In the genomic region with DNA sequence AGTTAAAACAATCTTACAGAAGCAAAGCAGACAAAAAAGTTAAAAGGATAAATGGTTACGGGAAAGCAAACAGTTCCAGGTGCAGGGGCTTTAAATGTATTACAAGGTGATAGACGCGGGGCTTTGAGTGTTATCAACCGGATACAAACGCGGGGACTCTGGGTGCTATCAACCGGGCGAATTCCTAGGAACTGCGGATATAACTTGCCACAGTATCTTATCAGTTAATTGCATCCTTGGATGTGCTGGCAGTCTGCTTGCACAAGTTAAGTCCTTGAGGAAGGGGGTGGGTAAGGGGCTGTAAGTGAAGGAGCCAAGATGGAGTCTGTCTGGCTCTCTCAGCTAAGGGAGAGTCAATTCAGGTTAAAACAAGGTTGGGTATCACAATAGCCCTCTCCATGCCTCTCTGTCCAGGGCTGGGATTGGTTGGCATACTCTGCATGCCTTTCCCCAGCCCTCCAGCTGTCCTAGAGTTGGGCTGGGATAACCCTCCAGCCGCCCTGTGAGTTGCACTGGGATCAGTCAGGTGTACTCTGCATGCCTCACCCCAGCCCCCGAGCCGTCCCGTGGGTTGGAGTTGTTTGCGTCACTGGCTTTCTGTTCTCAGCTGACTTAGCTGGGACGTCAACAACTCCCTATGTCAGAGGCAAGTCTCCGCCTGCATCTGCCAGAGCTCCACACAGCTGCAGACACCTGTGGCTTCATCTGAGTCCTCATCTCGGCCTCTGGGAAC, we compare ENCODE assay signal across 1 cellular context.
TF ChIP-seq lines count a peak whose summit lies in the region.

No MANE protein-coding gene starts in this region.

TF ChIP-seq in K562, 482 proteins besides CTCF, POLR2A, EP300 and RAD21 (continued from another document and continues in another):
- TF ChIP-seq, protein P1, sequence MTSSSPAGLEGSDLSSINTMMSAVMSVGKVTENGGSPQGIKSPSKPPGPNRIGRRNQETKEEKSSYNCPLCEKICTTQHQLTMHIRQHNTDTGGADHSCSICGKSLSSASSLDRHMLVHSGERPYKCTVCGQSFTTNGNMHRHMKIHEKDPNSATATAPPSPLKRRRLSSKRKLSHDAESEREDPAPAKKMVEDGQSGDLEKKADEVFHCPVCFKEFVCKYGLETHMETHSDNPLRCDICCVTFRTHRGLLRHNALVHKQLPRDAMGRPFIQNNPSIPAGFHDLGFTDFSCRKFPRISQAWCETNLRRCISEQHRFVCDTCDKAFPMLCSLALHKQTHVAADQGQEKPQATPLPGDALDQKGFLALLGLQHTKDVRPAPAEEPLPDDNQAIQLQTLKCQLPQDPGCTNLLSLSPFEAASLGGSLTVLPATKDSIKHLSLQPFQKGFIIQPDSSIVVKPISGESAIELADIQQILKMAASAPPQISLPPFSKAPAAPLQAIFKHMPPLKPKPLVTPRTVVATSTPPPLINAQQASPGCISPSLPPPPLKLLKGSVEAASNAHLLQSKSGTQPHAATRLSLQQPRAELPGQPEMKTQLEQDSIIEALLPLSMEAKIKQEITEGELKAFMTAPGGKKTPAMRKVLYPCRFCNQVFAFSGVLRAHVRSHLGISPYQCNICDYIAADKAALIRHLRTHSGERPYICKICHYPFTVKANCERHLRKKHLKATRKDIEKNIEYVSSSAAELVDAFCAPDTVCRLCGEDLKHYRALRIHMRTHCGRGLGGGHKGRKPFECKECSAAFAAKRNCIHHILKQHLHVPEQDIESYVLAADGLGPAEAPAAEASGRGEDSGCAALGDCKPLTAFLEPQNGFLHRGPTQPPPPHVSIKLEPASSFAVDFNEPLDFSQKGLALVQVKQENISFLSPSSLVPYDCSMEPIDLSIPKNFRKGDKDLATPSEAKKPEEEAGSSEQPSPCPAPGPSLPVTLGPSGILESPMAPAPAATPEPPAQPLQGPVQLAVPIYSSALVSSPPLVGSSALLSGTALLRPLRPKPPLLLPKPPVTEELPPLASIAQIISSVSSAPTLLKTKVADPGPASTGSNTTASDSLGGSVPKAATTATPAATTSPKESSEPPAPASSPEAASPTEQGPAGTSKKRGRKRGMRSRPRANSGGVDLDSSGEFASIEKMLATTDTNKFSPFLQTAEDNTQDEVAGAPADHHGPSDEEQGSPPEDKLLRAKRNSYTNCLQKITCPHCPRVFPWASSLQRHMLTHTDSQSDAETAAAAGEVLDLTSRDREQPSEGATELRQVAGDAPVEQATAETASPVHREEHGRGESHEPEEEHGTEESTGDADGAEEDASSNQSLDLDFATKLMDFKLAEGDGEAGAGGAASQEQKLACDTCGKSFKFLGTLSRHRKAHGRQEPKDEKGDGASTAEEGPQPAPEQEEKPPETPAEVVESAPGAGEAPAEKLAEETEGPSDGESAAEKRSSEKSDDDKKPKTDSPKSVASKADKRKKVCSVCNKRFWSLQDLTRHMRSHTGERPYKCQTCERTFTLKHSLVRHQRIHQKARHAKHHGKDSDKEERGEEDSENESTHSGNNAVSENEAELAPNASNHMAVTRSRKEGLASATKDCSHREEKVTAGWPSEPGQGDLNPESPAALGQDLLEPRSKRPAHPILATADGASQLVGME (CRISPR knock-in tag; IDR thresholded peaks at IDR 0.05): peak; percentile 100
- peak; percentile 95 for TF ChIP-seq ZNF324 (CRISPR knock-in tag; IDR thresholded peaks at IDR 0.05)
- TF ChIP-seq, protein P2, sequence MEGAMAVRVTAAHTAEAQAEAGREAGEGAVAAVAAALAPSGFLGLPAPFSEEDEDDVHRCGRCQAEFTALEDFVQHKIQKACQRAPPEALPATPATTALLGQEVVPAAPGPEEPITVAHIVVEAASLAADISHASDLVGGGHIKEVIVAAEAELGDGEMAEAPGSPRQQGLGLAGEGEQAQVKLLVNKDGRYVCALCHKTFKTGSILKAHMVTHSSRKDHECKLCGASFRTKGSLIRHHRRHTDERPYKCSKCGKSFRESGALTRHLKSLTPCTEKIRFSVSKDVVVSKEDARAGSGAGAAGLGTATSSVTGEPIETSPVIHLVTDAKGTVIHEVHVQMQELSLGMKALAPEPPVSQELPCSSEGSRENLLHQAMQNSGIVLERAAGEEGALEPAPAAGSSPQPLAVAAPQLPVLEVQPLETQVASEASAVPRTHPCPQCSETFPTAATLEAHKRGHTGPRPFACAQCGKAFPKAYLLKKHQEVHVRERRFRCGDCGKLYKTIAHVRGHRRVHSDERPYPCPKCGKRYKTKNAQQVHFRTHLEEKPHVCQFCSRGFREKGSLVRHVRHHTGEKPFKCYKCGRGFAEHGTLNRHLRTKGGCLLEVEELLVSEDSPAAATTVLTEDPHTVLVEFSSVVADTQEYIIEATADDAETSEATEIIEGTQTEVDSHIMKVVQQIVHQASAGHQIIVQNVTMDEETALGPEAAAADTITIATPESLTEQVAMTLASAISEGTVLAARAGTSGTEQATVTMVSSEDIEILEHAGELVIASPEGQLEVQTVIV (CRISPR knock-in tag; IDR thresholded peaks at IDR 0.05; ENCODE audit: borderline replicate concordance): peak; percentile 93
- peak; percentile 99 for TF ChIP-seq ZNF561 (CRISPR knock-in tag; conservative IDR thresholded peaks at IDR 0.05)
- TF ChIP-seq SMARCE1 (IDR thresholded peaks at IDR 0.05): peak; percentile 86
- no peak for TF ChIP-seq ZFX (CRISPR knock-in tag; IDR thresholded peaks at IDR 0.05)
- TF ChIP-seq EHMT2 (IDR thresholded peaks at IDR 0.05): no peak
- peak; percentile 57 for TF ChIP-seq POLR2AphosphoS5 (IDR thresholded peaks at IDR 0.05; ENCODE audit: control insufficient read depth, insufficient read depth, low read depth, low read length)
- TF ChIP-seq ZNF785 (CRISPR knock-in tag; IDR thresholded peaks at IDR 0.05): peak; percentile 94
- TF ChIP-seq, protein P3, sequence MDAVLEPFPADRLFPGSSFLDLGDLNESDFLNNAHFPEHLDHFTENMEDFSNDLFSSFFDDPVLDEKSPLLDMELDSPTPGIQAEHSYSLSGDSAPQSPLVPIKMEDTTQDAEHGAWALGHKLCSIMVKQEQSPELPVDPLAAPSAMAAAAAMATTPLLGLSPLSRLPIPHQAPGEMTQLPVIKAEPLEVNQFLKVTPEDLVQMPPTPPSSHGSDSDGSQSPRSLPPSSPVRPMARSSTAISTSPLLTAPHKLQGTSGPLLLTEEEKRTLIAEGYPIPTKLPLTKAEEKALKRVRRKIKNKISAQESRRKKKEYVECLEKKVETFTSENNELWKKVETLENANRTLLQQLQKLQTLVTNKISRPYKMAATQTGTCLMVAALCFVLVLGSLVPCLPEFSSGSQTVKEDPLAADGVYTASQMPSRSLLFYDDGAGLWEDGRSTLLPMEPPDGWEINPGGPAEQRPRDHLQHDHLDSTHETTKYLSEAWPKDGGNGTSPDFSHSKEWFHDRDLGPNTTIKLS (IDR thresholded peaks at IDR 0.05; ENCODE audit: borderline replicate concordance, low read depth): peak; percentile 65; the same call in 1 of the 2 replicates
- TF ChIP-seq GTF2F1 (IDR thresholded peaks at IDR 0.05; ENCODE audit: low read depth, low read length): no peak
- TF ChIP-seq, protein P4, sequence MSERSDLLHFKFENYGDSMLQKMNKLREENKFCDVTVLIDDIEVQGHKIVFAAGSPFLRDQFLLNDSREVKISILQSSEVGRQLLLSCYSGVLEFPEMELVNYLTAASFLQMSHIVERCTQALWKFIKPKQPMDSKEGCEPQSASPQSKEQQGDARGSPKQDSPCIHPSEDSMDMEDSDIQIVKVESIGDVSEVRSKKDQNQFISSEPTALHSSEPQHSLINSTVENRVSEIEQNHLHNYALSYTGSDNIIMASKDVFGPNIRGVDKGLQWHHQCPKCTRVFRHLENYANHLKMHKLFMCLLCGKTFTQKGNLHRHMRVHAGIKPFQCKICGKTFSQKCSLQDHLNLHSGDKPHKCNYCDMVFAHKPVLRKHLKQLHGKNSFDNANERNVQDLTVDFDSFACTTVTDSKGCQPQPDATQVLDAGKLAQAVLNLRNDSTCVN (CRISPR knock-in tag; IDR thresholded peaks at IDR 0.05): peak; percentile 98
- peak; percentile 100 for TF ChIP-seq HIVEP1 (CRISPR knock-in tag; IDR thresholded peaks at IDR 0.05)
- peak; percentile 100 for TF ChIP-seq E2F3 (CRISPR knock-in tag; IDR thresholded peaks at IDR 0.05)
- TF ChIP-seq RBBP5 (IDR thresholded peaks at IDR 0.05; ENCODE audit: borderline replicate concordance, insufficient read depth, low read length, poor library complexity, severe bottlenecking): no peak
- TF ChIP-seq NELFE (IDR thresholded peaks at IDR 0.05; ENCODE audit: insufficient read depth, insufficient read length): no peak
- TF ChIP-seq, protein P5, sequence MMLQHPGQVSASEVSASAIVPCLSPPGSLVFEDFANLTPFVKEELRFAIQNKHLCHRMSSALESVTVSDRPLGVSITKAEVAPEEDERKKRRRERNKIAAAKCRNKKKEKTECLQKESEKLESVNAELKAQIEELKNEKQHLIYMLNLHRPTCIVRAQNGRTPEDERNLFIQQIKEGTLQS (IDR thresholded peaks at IDR 0.05): peak; percentile 71; the same call in 1 of the 2 replicates
- TF ChIP-seq, protein P5 (CRISPR knock-in tag; conservative IDR thresholded peaks at IDR 0.05): no peak
- peak; percentile 100 for TF ChIP-seq KLF6 (CRISPR knock-in tag; IDR thresholded peaks at IDR 0.05; ENCODE audit: borderline replicate concordance)
- no peak for TF ChIP-seq CBX8 (IDR thresholded peaks at IDR 0.05; ENCODE audit: borderline replicate concordance, extremely low read depth, low read depth, low read length, poor library complexity, severe bottlenecking)
- no peak for TF ChIP-seq ELF1 (tag; IDR thresholded peaks at IDR 0.05)
- TF ChIP-seq TCFL5 (CRISPR knock-in tag; conservative IDR thresholded peaks at IDR 0.05): peak; percentile 99
- TF ChIP-seq ETS2 (tag; IDR thresholded peaks at IDR 0.05; ENCODE audit: borderline replicate concordance, poor library complexity, severe bottlenecking): peak; percentile 99
- TF ChIP-seq NBN (IDR thresholded peaks at IDR 0.05; ENCODE audit: low read depth): peak; percentile 30; the same call in 1 of the 2 replicates
- peak; percentile 88 for TF ChIP-seq NFRKB (IDR thresholded peaks at IDR 0.05; ENCODE audit: low read depth)
- TF ChIP-seq, protein P6, sequence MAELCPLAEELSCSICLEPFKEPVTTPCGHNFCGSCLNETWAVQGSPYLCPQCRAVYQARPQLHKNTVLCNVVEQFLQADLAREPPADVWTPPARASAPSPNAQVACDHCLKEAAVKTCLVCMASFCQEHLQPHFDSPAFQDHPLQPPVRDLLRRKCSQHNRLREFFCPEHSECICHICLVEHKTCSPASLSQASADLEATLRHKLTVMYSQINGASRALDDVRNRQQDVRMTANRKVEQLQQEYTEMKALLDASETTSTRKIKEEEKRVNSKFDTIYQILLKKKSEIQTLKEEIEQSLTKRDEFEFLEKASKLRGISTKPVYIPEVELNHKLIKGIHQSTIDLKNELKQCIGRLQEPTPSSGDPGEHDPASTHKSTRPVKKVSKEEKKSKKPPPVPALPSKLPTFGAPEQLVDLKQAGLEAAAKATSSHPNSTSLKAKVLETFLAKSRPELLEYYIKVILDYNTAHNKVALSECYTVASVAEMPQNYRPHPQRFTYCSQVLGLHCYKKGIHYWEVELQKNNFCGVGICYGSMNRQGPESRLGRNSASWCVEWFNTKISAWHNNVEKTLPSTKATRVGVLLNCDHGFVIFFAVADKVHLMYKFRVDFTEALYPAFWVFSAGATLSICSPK (IDR thresholded peaks at IDR 0.05; ENCODE audit: borderline replicate concordance): no peak
- no peak for TF ChIP-seq ZNF12 (CRISPR knock-in tag; IDR thresholded peaks at IDR 0.05)
- TF ChIP-seq NCOR1 (IDR thresholded peaks at IDR 0.05): peak; percentile 96
- TF ChIP-seq, protein P7, sequence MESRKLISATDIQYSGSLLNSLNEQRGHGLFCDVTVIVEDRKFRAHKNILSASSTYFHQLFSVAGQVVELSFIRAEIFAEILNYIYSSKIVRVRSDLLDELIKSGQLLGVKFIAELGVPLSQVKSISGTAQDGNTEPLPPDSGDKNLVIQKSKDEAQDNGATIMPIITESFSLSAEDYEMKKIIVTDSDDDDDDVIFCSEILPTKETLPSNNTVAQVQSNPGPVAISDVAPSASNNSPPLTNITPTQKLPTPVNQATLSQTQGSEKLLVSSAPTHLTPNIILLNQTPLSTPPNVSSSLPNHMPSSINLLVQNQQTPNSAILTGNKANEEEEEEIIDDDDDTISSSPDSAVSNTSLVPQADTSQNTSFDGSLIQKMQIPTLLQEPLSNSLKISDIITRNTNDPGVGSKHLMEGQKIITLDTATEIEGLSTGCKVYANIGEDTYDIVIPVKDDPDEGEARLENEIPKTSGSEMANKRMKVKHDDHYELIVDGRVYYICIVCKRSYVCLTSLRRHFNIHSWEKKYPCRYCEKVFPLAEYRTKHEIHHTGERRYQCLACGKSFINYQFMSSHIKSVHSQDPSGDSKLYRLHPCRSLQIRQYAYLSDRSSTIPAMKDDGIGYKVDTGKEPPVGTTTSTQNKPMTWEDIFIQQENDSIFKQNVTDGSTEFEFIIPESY (CRISPR knock-in tag; IDR thresholded peaks at IDR 0.05): no peak
- TF ChIP-seq SIN3A (IDR thresholded peaks at IDR 0.05; ENCODE audit: borderline replicate concordance in 2 of 2, control insufficient read depth in 1 of 2, low read depth in 2 of 2, low read length in 2 of 2): no peak
- TF ChIP-seq, protein P8, sequence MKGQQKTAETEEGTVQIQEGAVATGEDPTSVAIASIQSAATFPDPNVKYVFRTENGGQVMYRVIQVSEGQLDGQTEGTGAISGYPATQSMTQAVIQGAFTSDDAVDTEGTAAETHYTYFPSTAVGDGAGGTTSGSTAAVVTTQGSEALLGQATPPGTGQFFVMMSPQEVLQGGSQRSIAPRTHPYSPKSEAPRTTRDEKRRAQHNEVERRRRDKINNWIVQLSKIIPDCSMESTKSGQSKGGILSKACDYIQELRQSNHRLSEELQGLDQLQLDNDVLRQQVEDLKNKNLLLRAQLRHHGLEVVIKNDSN (CRISPR knock-in tag; IDR thresholded peaks at IDR 0.05): no peak; the same call in 1 of the 2 replicates
- TF ChIP-seq ZNF175 (CRISPR knock-in tag; IDR thresholded peaks at IDR 0.05; ENCODE audit: low read depth): peak; percentile 100
- peak; percentile 55 for TF ChIP-seq RBFOX2 (IDR thresholded peaks at IDR 0.05; ENCODE audit: low read depth, low read length)
- no peak for TF ChIP-seq RBM14 (IDR thresholded peaks at IDR 0.05; ENCODE audit: borderline replicate concordance, insufficient read depth, low read depth, low read length)
- 0 out of 2 replicates have a peak, but pooled peaks have one; percentile 15 for TF ChIP-seq PHF21A (IDR thresholded peaks at IDR 0.05; ENCODE audit: borderline replicate concordance, low read depth)
- no peak for TF ChIP-seq RBM25 (IDR thresholded peaks at IDR 0.05; ENCODE audit: low read depth, low read length, severe bottlenecking)
- no peak for TF ChIP-seq XRCC5 (IDR thresholded peaks at IDR 0.05; ENCODE audit: low read depth, low read length)
- no peak for TF ChIP-seq FOXK1 (CRISPR knock-in tag; IDR thresholded peaks at IDR 0.05; ENCODE audit: borderline replicate concordance)
- TF ChIP-seq ZNF133 (CRISPR knock-in tag; IDR thresholded peaks at IDR 0.05): peak; percentile 100
- TF ChIP-seq, protein P9, sequence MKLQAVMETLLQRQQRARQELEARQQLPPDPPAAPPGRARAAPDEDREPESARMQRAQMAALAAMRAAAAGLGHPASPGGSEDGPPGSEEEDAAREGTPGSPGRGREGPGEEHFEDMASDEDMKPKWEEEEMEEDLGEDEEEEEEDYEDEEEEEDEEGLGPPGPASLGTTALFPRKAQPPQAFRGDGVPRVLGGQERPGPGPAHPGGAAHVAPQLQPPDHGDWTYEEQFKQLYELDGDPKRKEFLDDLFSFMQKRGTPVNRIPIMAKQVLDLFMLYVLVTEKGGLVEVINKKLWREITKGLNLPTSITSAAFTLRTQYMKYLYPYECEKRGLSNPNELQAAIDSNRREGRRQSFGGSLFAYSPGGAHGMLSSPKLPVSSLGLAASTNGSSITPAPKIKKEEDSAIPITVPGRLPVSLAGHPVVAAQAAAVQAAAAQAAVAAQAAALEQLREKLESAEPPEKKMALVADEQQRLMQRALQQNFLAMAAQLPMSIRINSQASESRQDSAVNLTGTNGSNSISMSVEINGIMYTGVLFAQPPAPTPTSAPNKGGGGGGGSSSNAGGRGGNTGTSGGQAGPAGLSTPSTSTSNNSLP (IDR thresholded peaks at IDR 0.05; ENCODE audit: borderline replicate concordance, low read depth, low read length): 0 out of 2 replicates have a peak, but pooled peaks have one; percentile 35
